Comparison of ENCODE assay signal across 8 cellular contexts in genomic region chr3:4979401-4980228, GRCh38. TPM values are rescaled to one million over a fixed set of nuclear protein-coding genes. Genes with fewer than 3 reads are reported as not detected.
A peak's percentile ranks its signal among the peaks of the same experiment; 100 is the strongest.
DNase-seq lines count a peak whose midpoint lies in the region; ATAC-seq and TF ChIP-seq lines count a peak whose summit lies in the region.

TSS of gene BHLHE40 (plus strand) at chr3:4979437. CDS start at chr3:4979719, 282 bp downstream.

- no peaks in the 10 kb centered on the region for H3K27me3 ChIP-seq in SJSA1 (replicated peaks)
- no peaks in the 10 kb centered on the region for H3K27me3 ChIP-seq in effector memory CD4-positive, alpha-beta T cell (replicated peaks; ENCODE audit: control insufficient read depth, insufficient read depth, low read length, poor library complexity, severe bottlenecking)
- H3K27me3 ChIP-seq in mesendoderm (ENCODE audit: insufficient read depth, low read length, poor library complexity), result no peaks in the 10 kb centered on the region
- no peaks in the 10 kb centered on the region for H3K27me3 ChIP-seq in tibial artery

- H4K8ac ChIP-seq in mesendoderm (ENCODE audit: low read depth, low read length), result peak within 1 kb of the TSS; percentile 60

- intact Hi-C loops in tibial artery (cut with DNase I; ENCODE audit: low total_unique reads), result loop anchor here (2.0 to 10.0 kb wide), 2 partner anchors 85 to 171 kb away; no protein-coding TSS in a partner anchor

- H3K4ac ChIP-seq in mesendoderm (ENCODE audit: low read depth, low read length), result peak within 1 kb of the TSS; percentile 60

- H3K9me3 ChIP-seq in SJSA1 (replicated peaks), result no peaks in the 10 kb centered on the region
- no peaks in the 10 kb centered on the region for H3K9me3 ChIP-seq in effector memory CD4-positive, alpha-beta T cell (ENCODE audit: control insufficient read depth, low read length)
- H3K9me3 ChIP-seq in tibial artery, result no peaks in the 10 kb centered on the region

- H3K4me1 ChIP-seq in SJSA1 (replicated peaks) (peaks cover 67% of the 10 kb centered on the region), mesendoderm (ENCODE audit: control insufficient read depth, low read depth, low read length) (peaks cover 20% of the 10 kb centered on the region), tibial artery (peaks cover 0 to 58% (median 40%) of the 10 kb centered on the region in 4 donors)
- peaks cover 52% of the 10 kb centered on the region for H3K4me1 ChIP-seq in effector memory CD4-positive, alpha-beta T cell (ENCODE audit: control insufficient read depth, insufficient read depth, low read length, poor library complexity, severe bottlenecking)

- peaks cover 47% of the 10 kb centered on the region for H3K79me2 ChIP-seq in mesendoderm (ENCODE audit: control insufficient read depth, insufficient read depth, low read length)

- no CpG with 5 or more reads among the region's 55 CpGs for WGBS in mesendoderm (ENCODE audit: extremely low coverage, insufficient coverage, low lambda C conversion rate)

- POLR2A ChIA-PET in GM10248 (lab: Yijun Ruan, JAX), result interaction anchor here (0.6 to 2.8 kb wide), 13 partner anchors 13 to 229 kb away, joined by 3 to 33 read pairs (median 5); no protein-coding TSS in a partner anchor

- peak; percentile 1 for ATAC-seq in HG02938 (IDR thresholded peaks at IDR 0.05; ENCODE audit: unreplicated experiment)

- CTCF ChIA-PET in GM10248 (lab: Yijun Ruan, JAX), result interaction anchor here (0.6 to 7.2 kb wide), 50 partner anchors 13 to 293 kb away, joined by 3 to 52 read pairs (median 5); no protein-coding TSS in a partner anchor

- H3K79me1 ChIP-seq in mesendoderm (ENCODE audit: low read length), result peaks cover 19% of the 10 kb centered on the region

- H3K27ac ChIP-seq in SJSA1, result peak within 1 kb of the TSS; percentile 94
- peak within 1 kb of the TSS; percentile 98 for H3K27ac ChIP-seq in effector memory CD4-positive, alpha-beta T cell (ENCODE audit: insufficient read depth, low read length, poor library complexity, severe bottlenecking)
- H3K27ac ChIP-seq in mesendoderm (ENCODE audit: low read depth, low read length), result peak within 1 kb of the TSS; percentile 95
- peak within 1 kb of the TSS; percentile 95 to 99 for H3K27ac ChIP-seq in tibial artery

- peaks cover 46% of the 10 kb centered on the region for H3K36me3 ChIP-seq in SJSA1
- H3K36me3 ChIP-seq in effector memory CD4-positive, alpha-beta T cell (ENCODE audit: control insufficient read depth, insufficient read depth, low read length), result peaks cover 23% of the 10 kb centered on the region
- H3K36me3 ChIP-seq in mesendoderm (ENCODE audit: control insufficient read depth, insufficient read depth, low read length), result peaks cover 11% of the 10 kb centered on the region
- peaks cover 0 to 12% (median 12%) of the 10 kb centered on the region in 3 donors for H3K36me3 ChIP-seq in tibial artery

- peak within 1 kb of the TSS; percentile 91 for H3K18ac ChIP-seq in mesendoderm (ENCODE audit: low read length)

- peak; percentile 51 for DNase-seq in NCI-H510A treated with DMSO at 0.1 percent for 48 hours (lab: John Stamatoyannopoulos, UW)
- DNase-seq in NCI-H510A (lab: John Stamatoyannopoulos, UW), result no peak
- peak in 1 of 2 experiments; percentile 74 for DNase-seq in SJSA1 (ENCODE audit: low read depth in 1 of 2, low spot score in 2 of 2)
- DNase-seq in effector memory CD4-positive, alpha-beta T cell, result no peak
- DNase-seq in mesendoderm, result no peak
- DNase-seq in tibial artery, result peak in 1 of 2 donors; percentile 34
- DNase-seq in GM10248 (ENCODE audit: extremely low spot score), result no peak

- H3K4me2 ChIP-seq in mesendoderm (ENCODE audit: low read length), result peak within 1 kb of the TSS; percentile 51

- peak within 1 kb of the TSS; percentile 86 for H2BK15ac ChIP-seq in mesendoderm (replicated peaks; ENCODE audit: low read depth)

- peak within 1 kb of the TSS; percentile 95 for H2BK120ac ChIP-seq in mesendoderm (ENCODE audit: low read depth, low read length)

- H4K5ac ChIP-seq in mesendoderm (ENCODE audit: low read length), result no peak within 1 kb of the TSS

- H3K56ac ChIP-seq in mesendoderm (ENCODE audit: low read length), result peak within 1 kb of the TSS; percentile 96

- H2BK5ac ChIP-seq in mesendoderm (ENCODE audit: low read length), result peak within 1 kb of the TSS; percentile 79

- TF ChIP-seq CTCF in tibial artery (IDR thresholded peaks at IDR 0.05) (peak in 1 of 2 experiments; percentile 13), GM10248 (IDR thresholded peaks at IDR 0.05; ENCODE audit: control extremely low read depth, extremely low read depth, low read depth, missing control alignments) (no peak)

- H3K9ac ChIP-seq in mesendoderm (ENCODE audit: low read length), result peak within 1 kb of the TSS; percentile 93

- H3K4me3 ChIP-seq in SJSA1, result peak within 1 kb of the TSS; percentile 79
- H3K4me3 ChIP-seq in effector memory CD4-positive, alpha-beta T cell (ENCODE audit: insufficient read depth, low read depth, low read length, poor library complexity, severe bottlenecking), result peak within 1 kb of the TSS; percentile 100
- peak within 1 kb of the TSS; percentile 94 for H3K4me3 ChIP-seq in mesendoderm (ENCODE audit: low read length)
- peak within 1 kb of the TSS; percentile 60 to 85 for H3K4me3 ChIP-seq in tibial artery

- peak within 1 kb of the TSS; percentile 90 for H3K23ac ChIP-seq in mesendoderm (ENCODE audit: low read length)

- no peak within 1 kb of the TSS for H2AK5ac ChIP-seq in mesendoderm (ENCODE audit: low read length)

RNA-seq across cellular contexts. Expression of gene BHLHE40, which starts in this region (rescaled TPM):
- 6.3 and 8.4 TPM in 2 replicates for total RNA-seq in SJSA1 (2014; rRNA removed; shearing (Covaris generic))
- polyA plus RNA-seq in mesendoderm (2013, experiment 1 of 2), result 22.9 TPM
- 23.5 TPM for polyA plus RNA-seq in mesendoderm (2013, experiment 2 of 2)
